Comparison of ENCODE assay signal across 8 cellular contexts in the genomic region with DNA sequence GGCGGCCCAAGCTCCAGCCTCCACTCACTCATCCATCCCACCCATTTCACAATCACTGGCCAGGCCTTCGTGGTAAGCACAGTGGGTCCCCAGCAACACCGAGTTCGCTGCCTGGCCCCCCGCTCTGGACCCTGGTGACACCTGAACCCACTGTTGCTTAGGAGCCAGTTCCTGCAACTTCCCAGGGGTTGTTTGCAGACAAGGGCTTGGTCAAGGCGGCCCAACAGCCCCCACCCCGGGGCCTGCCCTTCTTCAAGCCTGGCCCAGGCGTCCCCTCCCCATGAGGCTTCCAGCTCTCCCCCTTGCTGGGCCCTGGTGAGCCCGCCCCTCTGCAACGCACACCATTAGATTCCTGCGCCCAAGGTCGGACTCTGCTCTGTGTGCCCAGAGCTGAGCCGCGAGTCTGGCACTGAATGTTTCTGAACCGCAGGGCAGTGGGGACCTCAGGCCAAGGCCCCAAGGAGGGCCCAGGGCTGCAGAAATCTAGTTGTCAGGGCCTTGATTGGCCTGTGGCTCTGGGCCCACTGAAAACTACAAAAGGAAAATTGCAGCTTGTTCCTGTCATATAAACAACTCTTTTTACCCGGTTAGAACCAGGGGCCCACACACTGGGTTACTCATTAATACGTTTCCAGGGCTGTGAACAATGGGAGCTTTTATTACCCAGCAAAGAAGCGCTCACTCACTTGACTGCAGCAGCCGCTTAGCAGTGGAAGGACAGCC. TPM values are rescaled to one million over a fixed set of nuclear protein-coding genes. Genes with fewer than 3 reads are reported as not detected.
DNase-seq lines count a peak whose midpoint lies in the region; ATAC-seq and TF ChIP-seq lines count a peak whose summit lies in the region.

No MANE protein-coding gene starts in this region.

- no peaks in the 10 kb centered on the region for H3K27me3 Mint-ChIP-seq in type B pancreatic cell
- H3K27me3 Mint-ChIP-seq in activated CD8-positive, alpha-beta T cell treated with anti-CD3 and anti-CD28 coated beads, Interleukin-2, amount 10 ng/mL, durations not matched to agents 7 days and 5 days (ENCODE audit: low read depth) = no peaks in the 10 kb centered on the region

- no peak overlapping the region for H3K9ac ChIP-seq in SK-N-MC (ENCODE audit: insufficient read length)

- H3K27ac Mint-ChIP-seq in type B pancreatic cell = peak overlapping the region; percentile 84
- no peak overlapping the region for H3K27ac Mint-ChIP-seq in activated CD8-positive, alpha-beta T cell treated with anti-CD3 and anti-CD28 coated beads, Interleukin-2, amount 10 ng/mL, durations not matched to agents 7 days and 5 days

- H3K36me3 Mint-ChIP-seq in type B pancreatic cell = no peaks in the 10 kb centered on the region
- peaks cover 13% of the 10 kb centered on the region for H3K36me3 Mint-ChIP-seq in activated CD8-positive, alpha-beta T cell treated with anti-CD3 and anti-CD28 coated beads, Interleukin-2, amount 10 ng/mL, durations not matched to agents 7 days and 5 days (ENCODE audit: low read depth)

- no peaks in the 10 kb centered on the region for H3K9me3 Mint-ChIP-seq in type B pancreatic cell
- H3K9me3 Mint-ChIP-seq in activated CD8-positive, alpha-beta T cell treated with anti-CD3 and anti-CD28 coated beads, Interleukin-2, amount 10 ng/mL, durations not matched to agents 7 days and 5 days (ENCODE audit: insufficient read depth) = no peaks in the 10 kb centered on the region

- no peaks in the 10 kb centered on the region for H3K9me3 ChIP-seq in SK-N-MC (ENCODE audit: low read depth, low read length)

- DNase-seq in NCI-H2227 (lab: John Stamatoyannopoulos, UW; ENCODE audit: unreplicated experiment) (peak; percentile 46), NCI-H2227 treated with DMSO at 0.1 percent for 48 hours (lab: John Stamatoyannopoulos, UW) (no peak), SK-N-MC (ENCODE audit: low read depth, low spot score) (no peak), left kidney (ENCODE audit: low read depth, low spot score) (peak; percentile 92), type B pancreatic cell (ENCODE audit: extremely low spot score, unreplicated experiment) (no peak), RWPE1 (ENCODE audit: low spot score) (no peak), mesenteric fat pad (ENCODE audit: low spot score) (no peak)
- no peak for DNase-seq in activated CD8-positive, alpha-beta T cell treated with anti-CD3 and anti-CD28 coated beads, Interleukin-2, amount 10 ng/mL, durations not matched to agents 7 days and 5 days

- ATAC-seq in activated CD8-positive, alpha-beta T cell treated with anti-CD3 and anti-CD28 coated beads, Interleukin-2, amount 10 ng/mL, durations not matched to agents 7 days and 5 days = no peak

- peak overlapping the region; percentile 80 for H3K4me3 Mint-ChIP-seq in type B pancreatic cell
- H3K4me3 Mint-ChIP-seq in activated CD8-positive, alpha-beta T cell treated with anti-CD3 and anti-CD28 coated beads, Interleukin-2, amount 10 ng/mL, durations not matched to agents 7 days and 5 days = no peak overlapping the region

- no peak overlapping the region for H3K4me3 ChIP-seq in SK-N-MC

- peak overlapping the region; percentile 46; the same call in 1 of the 2 replicates for H3K27ac ChIP-seq in SK-N-MC
- no peak overlapping the region for H3K27ac ChIP-seq in RWPE1

- peaks cover 15% of the 10 kb centered on the region for H3K4me1 Mint-ChIP-seq in type B pancreatic cell (ENCODE audit: unreplicated experiment)
- peaks cover 14% of the 10 kb centered on the region for H3K4me1 Mint-ChIP-seq in activated CD8-positive, alpha-beta T cell treated with anti-CD3 and anti-CD28 coated beads, Interleukin-2, amount 10 ng/mL, durations not matched to agents 7 days and 5 days (ENCODE audit: low read depth)

- POLR2A ChIA-PET in RWPE1 (lab: Yijun Ruan, JAX; ENCODE audit: low non-redundant PET) = no interaction called here
- POLR2A ChIA-PET in activated CD8-positive, alpha-beta T cell treated with anti-CD3 and anti-CD28 coated beads, Interleukin-2, amount 10 ng/mL, durations not matched to agents 7 days and 5 days (lab: Charles Lee) = interaction anchor here (0.7 kb wide), 1 partner anchor 487 kb away, joined by 3 read pairs; no protein-coding TSS in a partner anchor

- CTCF ChIA-PET in RWPE1 (lab: Yijun Ruan, JAX) = interaction anchor here (0.6 to 1.6 kb wide), 2 partner anchors 15 to 216 kb away, joined by 3 to 10 read pairs; no protein-coding TSS in a partner anchor
- CTCF ChIA-PET in activated CD8-positive, alpha-beta T cell treated with anti-CD3 and anti-CD28 coated beads, Interleukin-2, amount 10 ng/mL, durations not matched to agents 7 days and 5 days (lab: Charles Lee) = interaction anchor here (1.3 to 2.1 kb wide), 2 partner anchors 16 to 88 kb away, joined by 6 to 11 read pairs; no protein-coding TSS in a partner anchor

- peaks cover 9% of the 10 kb centered on the region for H3K36me3 ChIP-seq in SK-N-MC (ENCODE audit: insufficient read depth, low read length)

- TF ChIP-seq CTCF in type B pancreatic cell (conservative IDR thresholded peaks at IDR 0.05) = no peak
- TF ChIP-seq CTCF in RWPE1 (conservative IDR thresholded peaks at IDR 0.05; ENCODE audit: low read depth) = no peak

RNA-seq across cellular contexts. Expression of a gene that starts 2.1 kb away (rescaled TPM):
- 14.8 and 15.4 TPM in 2 replicates for total RNA-seq in type B pancreatic cell (ENCODE audit: low replicate concordance)
- total RNA-seq in mesenteric fat pad = 6.3 TPM
- 10 to 100 TPM; 16.8 to 18.2 TPM for total RNA-seq in activated CD8-positive, alpha-beta T cell treated with anti-CD3 and anti-CD28 coated beads, Interleukin-2, amount 10 ng/mL, durations not matched to agents 7 days and 5 days

RNA-seq across cellular contexts. Expression of a gene that starts 5.5 kb away (rescaled TPM):
- 13.6 and 15.3 TPM in 2 replicates for total RNA-seq in type B pancreatic cell (ENCODE audit: low replicate concordance)
- not detected for total RNA-seq in mesenteric fat pad
- not detected for total RNA-seq in activated CD8-positive, alpha-beta T cell treated with anti-CD3 and anti-CD28 coated beads, Interleukin-2, amount 10 ng/mL, durations not matched to agents 7 days and 5 days

RNA-seq across cellular contexts. Expression of a gene that starts 23.0 kb away (rescaled TPM):
- total RNA-seq in type B pancreatic cell (ENCODE audit: low replicate concordance) = 15.7 and 18.1 TPM in 2 replicates
- 19.2 TPM for total RNA-seq in mesenteric fat pad
- total RNA-seq in activated CD8-positive, alpha-beta T cell treated with anti-CD3 and anti-CD28 coated beads, Interleukin-2, amount 10 ng/mL, durations not matched to agents 7 days and 5 days = 10 to 100 TPM; 24.2 to 28.6 TPM

Comparison
In these comparisons a context has a peak if more than half of its experiments do, and no peak if none do; other contexts are left out.
1. DNase-seq: peak in NCI-H2227 (single experiment) and left kidney (single experiment); none in NCI-H2227 treated with DMSO at 0.1 percent for 48 hours (single experiment), SK-N-MC (single experiment), type B pancreatic cell (single experiment), RWPE1 (single experiment), mesenteric fat pad (single experiment) and activated CD8-positive, alpha-beta T cell treated with anti-CD3 and anti-CD28 coated beads, Interleukin-2, amount 10 ng/mL, durations not matched to agents 7 days and 5 days (single experiment).
2. RNA of a gene that starts 5.5 kb away (total RNA-seq): 13.6 to 15.3 TPM in type B pancreatic cell; not detected in mesenteric fat pad (single experiment) and not detected in activated CD8-positive, alpha-beta T cell treated with anti-CD3 and anti-CD28 coated beads, Interleukin-2, amount 10 ng/mL, durations not matched to agents 7 days and 5 days; every median in the first group is over 10 times any median in the second.